In genomic region chr19:27858981-27859581, GRCh38 we compare ENCODE assay signal across 25 cellular contexts.
"Had no signal": no experiment of that assay in that cellular context is flagged by ENCODE, and none has a peak within 500 bp of the region (broad histone marks: within the 10 kb centered on the region; RNA-seq: fewer than 3 reads in every experiment).

No MANE protein-coding gene starts in this region.

- H3K4me3 ChIP-seq: adrenal gland, colonic mucosa, dorsolateral prefrontal cortex, gastroesophageal sphincter, pancreas, psoas muscle, right atrium auricular region, upper lobe of left lung had no signal

- FAIRE-seq: astrocyte, pancreas, TTC549 had no signal

- H3K27me3 Mint-ChIP-seq: activated naive CD8-positive, alpha-beta T cell; activated T-cell treated with anti-CD3 and anti-CD28 coated beads, Interleukin-2, amount 50 U/mL, for 24 hours; activated T-helper 17 cell treated with anti-CD3 and anti-CD28 coated beads, Interleukin-2, amount 50 U/mL, for 72 hours; central memory CD8-positive, alpha-beta T cell; memory B cell; natural killer cell treated with Interleukin-12 subunit alpha and Interleukin-12 subunit beta and Interleukin-15 and Interleukin-18, amount 100 ng/mL, for 72 hours had no signal

- H3K36me3 ChIP-seq: adrenal gland, colonic mucosa, gastroesophageal sphincter, neutrophil, pancreas, right atrium auricular region, upper lobe of left lung had no signal

- ATAC-seq: activated T-helper 17 cell treated with anti-CD3 and anti-CD28 coated beads, Interleukin-2, amount 50 U/mL, for 72 hours; gastroesophageal sphincter; natural killer cell treated with Interleukin-12 subunit alpha and Interleukin-12 subunit beta and Interleukin-15 and Interleukin-18, amount 100 ng/mL, for 72 hours; pancreas; psoas muscle had no signal

- H3K36me3 Mint-ChIP-seq: memory B cell had no signal

- H3K4me1 ChIP-seq: adrenal gland, colonic mucosa, gastroesophageal sphincter, pancreas, psoas muscle, right atrium auricular region, upper lobe of left lung had no signal

- H3K27ac ChIP-seq: adrenal gland, colonic mucosa, dorsolateral prefrontal cortex, gastroesophageal sphincter, neutrophil, pancreas, psoas muscle, right atrium auricular region, upper lobe of left lung had no signal

- H3K4me1 Mint-ChIP-seq: activated T-helper 17 cell treated with anti-CD3 and anti-CD28 coated beads, Interleukin-2, amount 50 U/mL, for 72 hours; central memory CD8-positive, alpha-beta T cell; memory B cell had no signal

- H3K9me3 ChIP-seq: colonic mucosa, neutrophil, pancreas had no signal

- H3K27me3 ChIP-seq: adrenal gland, colonic mucosa, dorsolateral prefrontal cortex, gastroesophageal sphincter, neutrophil, pancreas, right atrium auricular region, upper lobe of left lung had no signal

- H3K4me3 Mint-ChIP-seq: activated T-cell treated with anti-CD3 and anti-CD28 coated beads, Interleukin-2, amount 50 U/mL, for 24 hours; activated T-helper 17 cell treated with anti-CD3 and anti-CD28 coated beads, Interleukin-2, amount 50 U/mL, for 72 hours; central memory CD8-positive, alpha-beta T cell; memory B cell; natural killer cell treated with Interleukin-12 subunit alpha and Interleukin-12 subunit beta and Interleukin-15 and Interleukin-18, amount 100 ng/mL, for 72 hours had no signal

- H3K27ac Mint-ChIP-seq: activated naive CD8-positive, alpha-beta T cell; activated T-cell treated with anti-CD3 and anti-CD28 coated beads, Interleukin-2, amount 50 U/mL, for 24 hours; activated T-helper 17 cell treated with anti-CD3 and anti-CD28 coated beads, Interleukin-2, amount 50 U/mL, for 72 hours; memory B cell; natural killer cell treated with Interleukin-12 subunit alpha and Interleukin-12 subunit beta and Interleukin-15 and Interleukin-18, amount 100 ng/mL, for 72 hours had no signal

- DNase-seq: activated CD4-positive, alpha-beta T cell treated with anti-CD3 and anti-CD28 coated beads for 1 hour; activated CD4-positive, alpha-beta T cell treated with anti-CD3 and anti-CD28 coated beads, Interleukin-2, amount 50 U/mL, for 1 hour; activated CD8-positive, alpha-beta memory T cell treated with anti-CD3 and anti-CD28 coated beads, Interleukin-2, amount 50 U/mL, for 4 hours; activated naive CD4-positive, alpha-beta T cell; activated T-cell treated with anti-CD3 and anti-CD28 coated beads, Interleukin-2, amount 50 U/mL, for 24 hours; adrenal gland; colonic mucosa; dorsolateral prefrontal cortex; head of caudate nucleus; hypothalamus; pancreas; psoas muscle; stimulated activated CD4-positive, alpha-beta T cell treated with anti-CD3 and anti-CD28 coated beads, Interleukin-4, amount 100 ng/mL, for 24 hours; stimulated activated naive CD4-positive, alpha-beta T cell treated with Interleukin-2 at 50 U/mL for 16 hours; upper lobe of left lung had no signal
